In genomic region chr19:43489979-43490599, GRCh38 we compare ENCODE assay signal across 16 cellular contexts. TPM values are rescaled to one million over a fixed set of nuclear protein-coding genes. Genes with fewer than 3 reads are reported as not detected.
"Had no signal": no experiment of that assay in that cellular context is flagged by ENCODE, and none has a peak within 500 bp of the region (broad histone marks: within the 10 kb centered on the region; RNA-seq: fewer than 3 reads in every experiment).

No MANE protein-coding gene starts in this region.

- DNase-seq: activated CD4-positive, alpha-beta T cell treated with anti-CD3 and anti-CD28 coated beads, Interleukin-2, amount 50 U/mL, for 1 hour; activated effector memory CD4-positive, alpha-beta T cell treated with Interleukin-2 at 50 U/mL for 16 hours; activated naive CD4-positive, alpha-beta T cell treated with anti-CD3 and anti-CD28 coated beads, Interleukin-2, amount 10 ng/mL, durations not matched to agents 7 days and 5 days; hypothalamus; islet precursor cell; pancreas; stimulated activated CD4-positive, alpha-beta T cell treated with anti-CD3 and anti-CD28 coated beads, Interleukin-4, amount 100 ng/mL, for 4 hours; T-helper 1 cell; T1000; upper lobe of right lung had no signal

- H3K27ac Mint-ChIP-seq: activated naive CD4-positive, alpha-beta T cell treated with anti-CD3 and anti-CD28 coated beads, Interleukin-2, amount 10 ng/mL, durations not matched to agents 7 days and 5 days; stimulated activated memory B cell treated with anti-CD40 and anti-IgM and Interleukin-4, amounts not matched to agents 10 μg/mL and 1 μg/mL and 100 μg/mL, for 72 hours had no signal

- H3K4me3 Mint-ChIP-seq: activated naive CD4-positive, alpha-beta T cell treated with anti-CD3 and anti-CD28 coated beads, Interleukin-2, amount 10 ng/mL, durations not matched to agents 7 days and 5 days; central memory CD8-positive, alpha-beta T cell; stimulated activated memory B cell treated with anti-CD40 and anti-IgM and Interleukin-4, amounts not matched to agents 10 μg/mL and 1 μg/mL and 100 μg/mL, for 72 hours had no signal

- H3K9me3 ChIP-seq: ascending aorta, neutrophil, pancreas, upper lobe of right lung had no signal

- H3K27ac ChIP-seq: ascending aorta, coronary artery, neutrophil, pancreas, upper lobe of right lung had no signal

- H3K4me3 ChIP-seq: ascending aorta, coronary artery, pancreas, smooth muscle cell, upper lobe of right lung had no signal

- H3K4me1 Mint-ChIP-seq: activated naive CD4-positive, alpha-beta T cell treated with anti-CD3 and anti-CD28 coated beads, Interleukin-2, amount 10 ng/mL, durations not matched to agents 7 days and 5 days; central memory CD8-positive, alpha-beta T cell had no signal

- H3K4me1 ChIP-seq: ascending aorta, pancreas, upper lobe of right lung had no signal

- H3K27me3 Mint-ChIP-seq: activated naive CD4-positive, alpha-beta T cell treated with anti-CD3 and anti-CD28 coated beads, Interleukin-2, amount 10 ng/mL, durations not matched to agents 7 days and 5 days; central memory CD8-positive, alpha-beta T cell; stimulated activated memory B cell treated with anti-CD40 and anti-IgM and Interleukin-4, amounts not matched to agents 10 μg/mL and 1 μg/mL and 100 μg/mL, for 72 hours had no signal

- H3K9me3 Mint-ChIP-seq: activated naive CD4-positive, alpha-beta T cell treated with anti-CD3 and anti-CD28 coated beads, Interleukin-2, amount 10 ng/mL, durations not matched to agents 7 days and 5 days; central memory CD8-positive, alpha-beta T cell; stimulated activated memory B cell treated with anti-CD40 and anti-IgM and Interleukin-4, amounts not matched to agents 10 μg/mL and 1 μg/mL and 100 μg/mL, for 72 hours had no signal

- H3K27me3 ChIP-seq: ascending aorta, neutrophil, pancreas, upper lobe of right lung had no signal

- H3K36me3 ChIP-seq: pancreas, upper lobe of right lung had no signal

RNA-seq across cellular contexts. Expression of gene LYPD3, which starts 24.7 kb away (rescaled TPM):
- total RNA-seq: ascending aorta had no signal

RNA-seq across cellular contexts. Expression of gene ZNF575, which starts 42.9 kb away (rescaled TPM):
- total RNA-seq: ascending aorta had no signal
